Comparison of ENCODE assay signal across 8 cellular contexts in the genomic region with DNA sequence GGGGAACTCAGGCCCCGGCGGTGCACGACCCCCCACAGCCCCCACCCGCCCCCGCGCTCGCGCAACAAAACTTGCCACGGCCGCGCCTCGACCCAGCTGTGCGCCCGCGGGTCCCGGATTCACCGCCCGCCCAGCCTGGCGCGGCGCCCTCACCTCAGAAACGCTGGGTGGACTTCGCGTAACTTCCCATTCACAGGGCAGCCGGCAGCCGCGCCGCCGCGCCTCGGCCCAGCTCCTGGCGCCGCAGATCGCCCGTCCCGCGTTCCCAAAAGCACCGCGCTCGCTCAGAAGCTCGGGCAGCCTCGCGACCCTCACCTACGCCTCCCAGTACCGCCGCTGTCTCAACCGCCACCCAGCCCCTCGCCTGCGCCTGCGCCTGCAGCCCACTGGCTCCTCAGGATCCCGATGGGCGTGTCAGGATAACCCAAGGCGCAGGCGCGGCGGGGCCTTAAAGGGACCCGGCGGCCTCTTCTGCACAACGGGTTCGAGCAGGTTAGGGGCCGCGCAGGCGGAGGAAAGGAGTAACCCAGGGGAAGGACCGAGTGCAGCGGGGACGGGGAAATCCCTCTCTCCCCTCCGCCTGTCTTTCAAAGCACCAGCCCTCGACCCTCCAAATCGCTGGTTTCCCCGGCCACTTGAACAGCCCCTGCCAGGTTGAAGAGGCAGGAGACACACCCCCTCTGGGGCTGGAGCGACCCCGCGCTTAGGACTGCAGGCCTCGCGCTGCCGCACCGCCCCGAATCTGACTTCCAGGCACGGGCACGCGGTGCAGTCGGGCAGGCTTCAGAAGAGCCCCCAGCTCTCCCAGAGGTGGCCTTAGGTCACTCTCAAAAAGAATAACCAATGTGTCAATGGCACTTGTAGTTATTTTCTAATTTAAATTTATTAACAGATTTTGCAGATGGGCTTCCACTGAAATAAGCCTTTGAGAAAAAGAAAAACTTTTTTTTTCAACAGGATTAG. TPM values are rescaled to one million over a fixed set of nuclear protein-coding genes. Genes with fewer than 3 reads are reported as not detected.
DNase-seq lines count a peak whose midpoint lies in the region; ATAC-seq and TF ChIP-seq lines count a peak whose summit lies in the region.

Gene NBPF1 (minus strand): TSS at position 380 of the 963 bp plus-strand sequence.

- no peaks in the 10 kb centered on the region for H3K27me3 Mint-ChIP-seq in activated naive CD8-positive, alpha-beta T cell treated with anti-CD3 and anti-CD28 coated beads for 36 hours
- no peaks in the 10 kb centered on the region for H3K27me3 Mint-ChIP-seq in glutamatergic neuron (ENCODE audit: unreplicated experiment)

- H3K4me3 Mint-ChIP-seq in activated naive CD8-positive, alpha-beta T cell treated with anti-CD3 and anti-CD28 coated beads for 36 hours = no peak within 1 kb of the TSS
- no peak within 1 kb of the TSS for H3K4me3 Mint-ChIP-seq in glutamatergic neuron (ENCODE audit: unreplicated experiment)

- no peaks in the 10 kb centered on the region for H3K36me3 Mint-ChIP-seq in activated naive CD8-positive, alpha-beta T cell treated with anti-CD3 and anti-CD28 coated beads for 36 hours
- no peaks in the 10 kb centered on the region for H3K36me3 Mint-ChIP-seq in glutamatergic neuron (ENCODE audit: unreplicated experiment)

- H3K9me3 ChIP-seq in SK-N-SH = no peaks in the 10 kb centered on the region
- no peaks in the 10 kb centered on the region for H3K9me3 ChIP-seq in suprapubic skin

- H3K4me3 ChIP-seq in GM06990 (replicated peaks; ENCODE audit: low read depth, low read length) = peak within 1 kb of the TSS; percentile 79
- peak within 1 kb of the TSS; percentile 64 to 100 for H3K4me3 ChIP-seq in SK-N-SH (ENCODE audit: low read depth in 2 of 2, low read length in 1 of 2)
- H3K4me3 ChIP-seq in suprapubic skin = peak within 1 kb of the TSS; percentile 60

- H2AFZ ChIP-seq in SK-N-SH (ENCODE audit: low read depth) = peak within 1 kb of the TSS; percentile 96

- WGBS in SK-N-SH (ENCODE audit: low lambda C conversion rate) = 1% methylated on average over 82 of the region's 82 CpGs
- WGBS in suprapubic skin = under 1% methylated on average over 77 of the region's 82 CpGs

- peak in 1 of 2 experiments; percentile 34; a peak in 1 of 4 replicates for TF ChIP-seq EP300 in SK-N-SH (IDR thresholded peaks at IDR 0.05; ENCODE audit: borderline replicate concordance in 1 of 2, low read depth in 1 of 2, low read length in 1 of 2)
- peak; percentile 44 for TF ChIP-seq EP300 in suprapubic skin (IDR thresholded peaks at IDR 0.05)

- peaks cover 11% of the 10 kb centered on the region; the same call in 1 of the 2 replicates for H4K20me1 ChIP-seq in SK-N-SH (ENCODE audit: insufficient read depth)

- peaks cover 2% of the 10 kb centered on the region for H3K27me3 ChIP-seq in GM06990 (replicated peaks; ENCODE audit: control insufficient read depth, insufficient read depth, low read length)
- no peaks in the 10 kb centered on the region for H3K27me3 ChIP-seq in SK-N-SH (ENCODE audit: insufficient read depth)
- no peaks in the 10 kb centered on the region for H3K27me3 ChIP-seq in suprapubic skin

- H3K9me3 Mint-ChIP-seq in activated naive CD8-positive, alpha-beta T cell treated with anti-CD3 and anti-CD28 coated beads for 36 hours = no peaks in the 10 kb centered on the region
- H3K9me3 Mint-ChIP-seq in glutamatergic neuron (ENCODE audit: unreplicated experiment) = no peaks in the 10 kb centered on the region

- no peaks in the 10 kb centered on the region for H3K36me3 ChIP-seq in GM06990 (ENCODE audit: control insufficient read depth, insufficient read depth, low read length)
- peaks cover 10 to 18% of the 10 kb centered on the region in 2 experiments for H3K36me3 ChIP-seq in SK-N-SH (replicated peaks in 1 of 2; ENCODE audit: control insufficient read depth in 1 of 2, insufficient read depth in 2 of 2, low read length in 1 of 2)
- H3K36me3 ChIP-seq in suprapubic skin = peaks cover 5% of the 10 kb centered on the region

- H3K4me1 ChIP-seq in SK-N-SH (ENCODE audit: control insufficient read depth in 1 of 2, insufficient read depth in 2 of 2, low read depth in 1 of 2, low read length in 1 of 2) (peaks cover 13 to 17% of the 10 kb centered on the region in 2 experiments; a peak in 3 of 4 replicates), suprapubic skin (peaks cover 27% of the 10 kb centered on the region)

- no peaks in the 10 kb centered on the region for H3K9me2 ChIP-seq in SK-N-SH

- CTCF ChIA-PET in SK-N-SH (lab: Yijun Ruan, JAX) = interaction anchor here (0.7 to 10.5 kb wide), 16 partner anchors 10 to 642 kb away, joined by 3 to 130 read pairs (median 4); no protein-coding TSS in a partner anchor

- H3K4me2 ChIP-seq in SK-N-SH = peak within 1 kb of the TSS; percentile 75

- H3K4me1 Mint-ChIP-seq in activated naive CD8-positive, alpha-beta T cell treated with anti-CD3 and anti-CD28 coated beads for 36 hours = no peaks in the 10 kb centered on the region
- no peaks in the 10 kb centered on the region for H3K4me1 Mint-ChIP-seq in glutamatergic neuron (ENCODE audit: low read depth, unreplicated experiment)

- ATAC-seq in HG02610 (IDR thresholded peaks at IDR 0.05; ENCODE audit: unreplicated experiment) = peak; percentile 81
- ATAC-seq in omental fat pad (ENCODE audit: low FRiP score) = peak; percentile 96

- DNase-seq in GM06990 (ENCODE audit: extremely low read depth, insufficient read length) (peak; percentile 86), NCI-H1048 (lab: John Stamatoyannopoulos, UW) (peak; percentile 100), SK-N-SH (peak; percentile 100), glutamatergic neuron (peak; percentile 100), omental fat pad (ENCODE audit: low spot score) (peak; percentile 99), suprapubic skin (ENCODE audit: low spot score in 2 of 2) (peak; percentile 99)
- peak; percentile 99 for DNase-seq in activated naive CD8-positive, alpha-beta T cell treated with anti-CD3 and anti-CD28 coated beads for 36 hours

- peaks cover 16% of the 10 kb centered on the region for H3F3A ChIP-seq in SK-N-SH (replicated peaks; ENCODE audit: insufficient read depth)

- no peak within 1 kb of the TSS for H3K27ac Mint-ChIP-seq in activated naive CD8-positive, alpha-beta T cell treated with anti-CD3 and anti-CD28 coated beads for 36 hours
- H3K27ac Mint-ChIP-seq in glutamatergic neuron (ENCODE audit: unreplicated experiment) = no peak within 1 kb of the TSS

- H3K27ac ChIP-seq in SK-N-SH (ENCODE audit: low read depth in 2 of 2, low read length in 1 of 2) (peak within 1 kb of the TSS; percentile 65 to 93), suprapubic skin (peak within 1 kb of the TSS; percentile 34)

- peak in 1 of 2 donors; percentile 62 for TF ChIP-seq POLR2A in suprapubic skin (IDR thresholded peaks at IDR 0.05)

- H3K9ac ChIP-seq in SK-N-SH = peak within 1 kb of the TSS; percentile 72

- H3K79me2 ChIP-seq in SK-N-SH (ENCODE audit: insufficient read depth) = peaks cover 45% of the 10 kb centered on the region

- TF ChIP-seq RAD21 in SK-N-SH (IDR thresholded peaks at IDR 0.05; ENCODE audit: low read length) = 0 out of 2 replicates have a peak, but pooled peaks have one; percentile 13

- POLR2A ChIA-PET in SK-N-SH (lab: Yijun Ruan, JAX) = interaction anchor here (0.6 to 1.7 kb wide), 6 partner anchors 11 to 292 kb away, joined by 3 to 7 read pairs (median 4); partner anchors contain the start of gene SZRD1

- no peak for TF ChIP-seq CTCF in GM06990 (IDR thresholded peaks at IDR 0.05; ENCODE audit: insufficient read depth, low read length, poor library complexity, severe bottlenecking)
- TF ChIP-seq CTCF in SK-N-SH (IDR thresholded peaks at IDR 0.05) = 0 out of 2 replicates have a peak, but pooled peaks have one; percentile 5
- no peak for TF ChIP-seq CTCF in glutamatergic neuron (IDR thresholded peaks at IDR 0.05; ENCODE audit: partially characterized antibody, unreplicated experiment)
- TF ChIP-seq CTCF in omental fat pad (IDR thresholded peaks at IDR 0.05) = no peak
- TF ChIP-seq CTCF in suprapubic skin (IDR thresholded peaks at IDR 0.05) = no peak

TF ChIP-seq in SK-N-SH, 30 proteins besides CTCF, POLR2A, EP300 and RAD21 (continues in another document):
- no peak for TF ChIP-seq TCF12 (IDR thresholded peaks at IDR 0.05)
- TF ChIP-seq NRF1 (IDR thresholded peaks at IDR 0.05; ENCODE audit: low read depth, low read length) = peak; percentile 100
- peak; percentile 56; the same call in 1 of the 2 replicates for TF ChIP-seq RFX5 (IDR thresholded peaks at IDR 0.05; ENCODE audit: low read length)
- TF ChIP-seq USF2 (IDR thresholded peaks at IDR 0.05; ENCODE audit: borderline replicate concordance, low read depth, low read length) = peak; percentile 8
- no peak for TF ChIP-seq GATA2 (CRISPR knock-in tag; IDR thresholded peaks at IDR 0.05)
- peak; percentile 82; the same call in 1 of the 2 replicates for TF ChIP-seq TAF1 (IDR thresholded peaks at IDR 0.05; ENCODE audit: borderline replicate concordance, low read depth, low read length)
- TF ChIP-seq SIN3A (IDR thresholded peaks at IDR 0.05; ENCODE audit: borderline replicate concordance, low read depth, low read length) = peak; percentile 96
- peak; percentile 97 for TF ChIP-seq MXI1 (IDR thresholded peaks at IDR 0.05; ENCODE audit: low read depth, low read length)
- TF ChIP-seq CHD2 (IDR thresholded peaks at IDR 0.05; ENCODE audit: low read length, partially characterized antibody) = peak; percentile 77
- TF ChIP-seq PBX3 (IDR thresholded peaks at IDR 0.05) = no peak

RNA-seq across cellular contexts. Expression of gene NBPF1, which starts in this region (rescaled TPM):
- polyA plus RNA-seq in SK-N-SH (2012; rRNA removed) = 29.8 and 39.7 TPM in 2 replicates
- polyA plus RNA-seq in SK-N-SH (2012; cell fraction: cytosol; rRNA removed) = 27.4 and 29.8 TPM in 2 replicates
- 42.5 and 61.4 TPM in 2 replicates for polyA plus RNA-seq in SK-N-SH (2012; cell fraction: nucleus; rRNA removed)
- total RNA-seq in activated naive CD8-positive, alpha-beta T cell treated with anti-CD3 and anti-CD28 coated beads for 36 hours = 1 to 10 TPM; 5.5 to 5.6 TPM
- total RNA-seq in glutamatergic neuron (ENCODE audit: unreplicated experiment) = 41.8 TPM
- total RNA-seq in omental fat pad = 10 to 100 TPM; 22.9 to 63.6 (median 41.6) TPM
- total RNA-seq in suprapubic skin = 10 to 100 TPM; 12.9 to 49.1 (median 23.8) TPM

Comparison
In these comparisons a context has a peak if more than half of its experiments do, and no peak if none do; other contexts are left out.
1. Peak in every context shown above with its lines: DNase-seq, ATAC-seq, H3K4me3 ChIP-seq and H3K27ac ChIP-seq.